ENCODE assay signal across 15 cellular contexts in genomic region chr6:32879691-32880090, GRCh38. TPM values are rescaled to one million over a fixed set of nuclear protein-coding genes. Genes with fewer than 3 reads are reported as not detected.
DNase-seq lines count a peak whose midpoint lies in the region; ATAC-seq and TF ChIP-seq lines count a peak whose summit lies in the region.
"Had no signal": no experiment of that assay in that cellular context is flagged by ENCODE, and none has a peak within 500 bp of the region (broad histone marks: within the 10 kb centered on the region; RNA-seq: fewer than 3 reads in every experiment).

No MANE protein-coding gene starts in this region.

- H3K9me3 Mint-ChIP-seq in stimulated activated naive B cell treated with anti-CD40 and anti-IgM and Interleukin-4, amounts not matched to agents 10 μg/mL and 1 μg/mL and 100 μg/mL, for 72 hours = no peaks in the 10 kb centered on the region
- H3K9me3 Mint-ChIP-seq in activated CD4-positive, alpha-beta T cell treated with anti-CD3 and anti-CD28 coated beads, Interleukin-2, amount 10 ng/mL, durations not matched to agents 7 days and 5 days = no peaks in the 10 kb centered on the region
- H3K9me3 Mint-ChIP-seq: CD4-positive, alpha-beta memory T cell had no signal

- no peaks in the 10 kb centered on the region for H3K9me3 ChIP-seq in left ventricle myocardium inferior (replicated peaks)
- H3K9me3 ChIP-seq in HAP-1 = no peaks in the 10 kb centered on the region

- H3K27ac Mint-ChIP-seq in stimulated activated naive B cell treated with anti-CD40 and anti-IgM and Interleukin-4, amounts not matched to agents 10 μg/mL and 1 μg/mL and 100 μg/mL, for 72 hours = peak overlapping the region; percentile 77
- H3K27ac Mint-ChIP-seq in activated CD4-positive, alpha-beta T cell treated with anti-CD3 and anti-CD28 coated beads, Interleukin-2, amount 10 ng/mL, durations not matched to agents 7 days and 5 days = no peak overlapping the region
- H3K27ac Mint-ChIP-seq: CD4-positive, alpha-beta memory T cell had no signal

- no peak for ATAC-seq in left ventricle myocardium superior
- ATAC-seq in stimulated activated naive B cell treated with anti-CD40 and anti-IgM and Interleukin-4, amounts not matched to agents 10 μg/mL and 1 μg/mL and 100 μg/mL, for 72 hours (replicated peaks) = no peak

- H3K4me3 Mint-ChIP-seq in stimulated activated naive B cell treated with anti-CD40 and anti-IgM and Interleukin-4, amounts not matched to agents 10 μg/mL and 1 μg/mL and 100 μg/mL, for 72 hours = peak overlapping the region; percentile 64 to 66
- H3K4me3 Mint-ChIP-seq in activated CD4-positive, alpha-beta T cell treated with anti-CD3 and anti-CD28 coated beads, Interleukin-2, amount 10 ng/mL, durations not matched to agents 7 days and 5 days = no peak overlapping the region
- H3K4me3 Mint-ChIP-seq: CD4-positive, alpha-beta memory T cell had no signal

- no peak for DNase-seq in left ventricle myocardium inferior
- no peak for DNase-seq in left ventricle myocardium superior
- DNase-seq in left kidney (ENCODE audit: low read depth, low spot score) = peak; percentile 28
- no peak for DNase-seq in stimulated activated naive B cell treated with anti-CD40 and anti-IgM and Interleukin-4, amounts not matched to agents 10 μg/mL and 1 μg/mL and 100 μg/mL, for 72 hours
- DNase-seq in activated CD4-positive, alpha-beta T cell treated with anti-CD3 and anti-CD28 coated beads, Interleukin-2, amount 10 ng/mL, durations not matched to agents 7 days and 5 days = no peak
- no peak for DNase-seq in HAP-1 (ENCODE audit: low spot score in 2 of 2)
- DNase-seq: CD4-positive, alpha-beta memory T cell; DMS153; GOT3; NCI-H1105; NCI-H187; NCI-H2107; NCI-H510A treated with DMSO at 0.1 percent for 48 hours; NCI-H774; SIG-M5 had no signal

- no peak for TF ChIP-seq CTCF in left ventricle myocardium inferior (IDR thresholded peaks at IDR 0.05; ENCODE audit: borderline replicate concordance)

- in situ Hi-C loops in HAP-1 (cut with MboI; ENCODE audit: low sequenced_read_pairs) = no loop called here

- intact Hi-C loops in left ventricle myocardium inferior (cut with micrococcal nuclease) (no loop called here), left ventricle myocardium superior (cut with micrococcal nuclease) (no loop called here)

- H3K36me3 ChIP-seq in left ventricle myocardium inferior = no peaks in the 10 kb centered on the region
- H3K36me3 ChIP-seq in HAP-1 (replicated peaks) = no peaks in the 10 kb centered on the region

- CTCF ChIA-PET in activated CD4-positive, alpha-beta T cell treated with anti-CD3 and anti-CD28 coated beads, Interleukin-2, amount 10 ng/mL, durations not matched to agents 7 days and 5 days (lab: Charles Lee) = interaction anchor here (1.2 to 1.5 kb wide), 3 partner anchors 12 to 105 kb away, joined by 3 to 5 read pairs (median 4); no protein-coding TSS in a partner anchor

- H3K27me3 ChIP-seq in left ventricle myocardium inferior (ENCODE audit: low read depth) = peaks cover 26% of the 10 kb centered on the region
- H3K27me3 ChIP-seq in HAP-1 (ENCODE audit: low read depth) = peaks cover 16% of the 10 kb centered on the region

- H3K4me1 Mint-ChIP-seq in stimulated activated naive B cell treated with anti-CD40 and anti-IgM and Interleukin-4, amounts not matched to agents 10 μg/mL and 1 μg/mL and 100 μg/mL, for 72 hours = peaks cover 23 to 29% of the 10 kb centered on the region in 2 donors
- H3K4me1 Mint-ChIP-seq in activated CD4-positive, alpha-beta T cell treated with anti-CD3 and anti-CD28 coated beads, Interleukin-2, amount 10 ng/mL, durations not matched to agents 7 days and 5 days = no peaks in the 10 kb centered on the region
- H3K4me1 Mint-ChIP-seq: CD4-positive, alpha-beta memory T cell had no signal

- H3K4me1 ChIP-seq in left ventricle myocardium inferior = peaks cover 11% of the 10 kb centered on the region
- 0 out of 2 replicates have a peak, but pooled peaks cover 2% of the 10 kb centered on the region for H3K4me1 ChIP-seq in HAP-1

- peaks cover 2 to 12% of the 10 kb centered on the region in 2 donors for H3K36me3 Mint-ChIP-seq in stimulated activated naive B cell treated with anti-CD40 and anti-IgM and Interleukin-4, amounts not matched to agents 10 μg/mL and 1 μg/mL and 100 μg/mL, for 72 hours
- H3K36me3 Mint-ChIP-seq in activated CD4-positive, alpha-beta T cell treated with anti-CD3 and anti-CD28 coated beads, Interleukin-2, amount 10 ng/mL, durations not matched to agents 7 days and 5 days (ENCODE audit: low read depth) = peaks cover 16% of the 10 kb centered on the region

- H3K27ac ChIP-seq in left ventricle myocardium inferior (replicated peaks) = no peak overlapping the region

- POLR2A ChIA-PET in activated CD4-positive, alpha-beta T cell treated with anti-CD3 and anti-CD28 coated beads, Interleukin-2, amount 10 ng/mL, durations not matched to agents 7 days and 5 days (lab: Charles Lee) = interaction anchor here (1.1 kb wide), 1 partner anchor 92 kb away, joined by 3 read pairs; no protein-coding TSS in a partner anchor

- peak overlapping the region; percentile 28 for H3K4me3 ChIP-seq in left ventricle myocardium inferior
- H3K4me3 ChIP-seq in HAP-1 = no peak overlapping the region

- H3K27me3 Mint-ChIP-seq in stimulated activated naive B cell treated with anti-CD40 and anti-IgM and Interleukin-4, amounts not matched to agents 10 μg/mL and 1 μg/mL and 100 μg/mL, for 72 hours = peaks cover 7 to 15% of the 10 kb centered on the region in 2 donors
- peaks cover 2% of the 10 kb centered on the region for H3K27me3 Mint-ChIP-seq in activated CD4-positive, alpha-beta T cell treated with anti-CD3 and anti-CD28 coated beads, Interleukin-2, amount 10 ng/mL, durations not matched to agents 7 days and 5 days
- H3K27me3 Mint-ChIP-seq: CD4-positive, alpha-beta memory T cell had no signal

RNA-seq across cellular contexts. Expression of gene PSMB9, which starts 25.7 kb away (rescaled TPM):
- total RNA-seq in left ventricle myocardium inferior = 13.4 TPM
- 16.3 TPM for total RNA-seq in left ventricle myocardium superior
- total RNA-seq in activated CD4-positive, alpha-beta T cell treated with anti-CD3 and anti-CD28 coated beads, Interleukin-2, amount 10 ng/mL, durations not matched to agents 7 days and 5 days = 100 to 1,000 TPM; 329 to 391 TPM

RNA-seq across cellular contexts. Expression of gene TAP1, which starts 26.2 kb away (rescaled TPM):
- total RNA-seq in left ventricle myocardium inferior (15.5 TPM), left ventricle myocardium superior (14.6 TPM)
- 100 to 1,000 TPM; 396 to 441 TPM for total RNA-seq in activated CD4-positive, alpha-beta T cell treated with anti-CD3 and anti-CD28 coated beads, Interleukin-2, amount 10 ng/mL, durations not matched to agents 7 days and 5 days

RNA-seq across cellular contexts. Expression of gene PSMB8, which starts 35.8 kb away (rescaled TPM):
- 13.2 TPM for total RNA-seq in left ventricle myocardium inferior
- total RNA-seq in left ventricle myocardium superior = 16.2 TPM
- total RNA-seq in activated CD4-positive, alpha-beta T cell treated with anti-CD3 and anti-CD28 coated beads, Interleukin-2, amount 10 ng/mL, durations not matched to agents 7 days and 5 days = 100 to 1,000 TPM; 307 to 379 TPM

RNA-seq across cellular contexts. Expression of gene TAP2, which starts 41.2 kb away (rescaled TPM):
- total RNA-seq in left ventricle myocardium inferior (22.4 TPM), left ventricle myocardium superior (20.8 TPM)
- total RNA-seq in activated CD4-positive, alpha-beta T cell treated with anti-CD3 and anti-CD28 coated beads, Interleukin-2, amount 10 ng/mL, durations not matched to agents 7 days and 5 days = 100 to 1,000 TPM; 332 to 337 TPM

Comparison
In these comparisons a context has a peak if more than half of its experiments do, and no peak if none do; other contexts are left out.
1. RNA of gene PSMB9, which starts 25.7 kb away (total RNA-seq): 329 to 391 TPM in activated CD4-positive, alpha-beta T cell treated with anti-CD3 and anti-CD28 coated beads, Interleukin-2, amount 10 ng/mL, durations not matched to agents 7 days and 5 days; 16.3 TPM in left ventricle myocardium superior (single experiment) and 13.4 TPM in left ventricle myocardium inferior (single experiment); every median in the first group is over 10 times any median in the second.
2. RNA of gene TAP1, which starts 26.2 kb away (total RNA-seq): 396 to 441 TPM in activated CD4-positive, alpha-beta T cell treated with anti-CD3 and anti-CD28 coated beads, Interleukin-2, amount 10 ng/mL, durations not matched to agents 7 days and 5 days; 15.5 TPM in left ventricle myocardium inferior (single experiment) and 14.6 TPM in left ventricle myocardium superior (single experiment); every median in the first group is over 10 times any median in the second.
3. RNA of gene PSMB8, which starts 35.8 kb away (total RNA-seq): 307 to 379 TPM in activated CD4-positive, alpha-beta T cell treated with anti-CD3 and anti-CD28 coated beads, Interleukin-2, amount 10 ng/mL, durations not matched to agents 7 days and 5 days; 16.2 TPM in left ventricle myocardium superior (single experiment) and 13.2 TPM in left ventricle myocardium inferior (single experiment); every median in the first group is over 10 times any median in the second.